Comparison of ENCODE assay signal across 14 cellular contexts in genomic region chr9:105681724-105682123, GRCh38. TPM values are rescaled to one million over a fixed set of nuclear protein-coding genes. Genes with fewer than 3 reads are reported as not detected.
DNase-seq lines count a peak whose midpoint lies in the region; ATAC-seq, FAIRE-seq and TF ChIP-seq lines count a peak whose summit lies in the region.
"Had no signal": no experiment of that assay in that cellular context is flagged by ENCODE, and none has a peak within 500 bp of the region (broad histone marks: within the 10 kb centered on the region; RNA-seq: fewer than 3 reads in every experiment).

No MANE protein-coding gene starts in this region.

- H3K27me3 ChIP-seq in GM23248 (replicated peaks; ENCODE audit: insufficient read depth) (no peaks in the 10 kb centered on the region), SK-N-SH (ENCODE audit: insufficient read depth) (no peaks in the 10 kb centered on the region), trophoblast cell (ENCODE audit: insufficient read depth, low read length) (no peaks in the 10 kb centered on the region)
- H3K27me3 ChIP-seq in naive thymus-derived CD4-positive, alpha-beta T cell (ENCODE audit: control insufficient read depth in 2 of 2, insufficient read depth in 2 of 2, low read length in 2 of 2), result no peaks in the 10 kb centered on the region
- H3K27me3 ChIP-seq: sigmoid colon had no signal

- no peak overlapping the region for H3K14ac ChIP-seq in trophoblast cell (ENCODE audit: low read length)

- no peak overlapping the region for H3K18ac ChIP-seq in trophoblast cell (ENCODE audit: low read length)

- no peaks in the 10 kb centered on the region for H4K20me1 ChIP-seq in GM23248 (ENCODE audit: insufficient read depth)
- H4K20me1 ChIP-seq in SK-N-SH (ENCODE audit: insufficient read depth), result no peaks in the 10 kb centered on the region

- H3K36me3 ChIP-seq in GM23248 (ENCODE audit: low read depth) (no peaks in the 10 kb centered on the region), SK-N-SH (replicated peaks in 1 of 2; ENCODE audit: control insufficient read depth in 1 of 2, insufficient read depth in 2 of 2, low read length in 1 of 2) (no peaks in the 10 kb centered on the region), trophoblast cell (ENCODE audit: control insufficient read depth in 1 of 2, insufficient read depth in 2 of 2, low read length in 2 of 2) (no peaks in the 10 kb centered on the region)
- H3K36me3 ChIP-seq in naive thymus-derived CD4-positive, alpha-beta T cell (ENCODE audit: control insufficient read depth in 2 of 3, insufficient read depth in 3 of 3, low read length in 3 of 3), result no peaks in the 10 kb centered on the region
- H3K36me3 ChIP-seq: sigmoid colon, WERI-Rb-1 had no signal

- no peak overlapping the region for H4K12ac ChIP-seq in trophoblast cell (ENCODE audit: low read depth, low read length)

- no peak overlapping the region for H3K27ac ChIP-seq in GM23248
- no peak overlapping the region for H3K27ac ChIP-seq in epithelial cell of prostate
- no peak overlapping the region for H3K27ac ChIP-seq in SK-N-SH (ENCODE audit: low read depth in 2 of 2, low read length in 1 of 2)
- H3K27ac ChIP-seq in naive thymus-derived CD4-positive, alpha-beta T cell (ENCODE audit: low read depth, low read length), result no peak overlapping the region
- no peak overlapping the region for H3K27ac ChIP-seq in trophoblast cell (ENCODE audit: low read depth, low read length)
- H3K27ac ChIP-seq: sigmoid colon, WERI-Rb-1 had no signal

- H2BK120ac ChIP-seq in trophoblast cell (ENCODE audit: insufficient read depth, low read length, poor library complexity), result no peak overlapping the region

- no peaks in the 10 kb centered on the region for H3K9me3 Mint-ChIP-seq in naive thymus-derived CD4-positive, alpha-beta T cell

- H3K4me1 ChIP-seq in GM23248 (ENCODE audit: insufficient read depth) (no peaks in the 10 kb centered on the region), SK-N-SH (ENCODE audit: control insufficient read depth in 1 of 2, insufficient read depth in 2 of 2, low read depth in 1 of 2, low read length in 1 of 2) (no peaks in the 10 kb centered on the region), trophoblast cell (ENCODE audit: control insufficient read depth in 1 of 2, insufficient read depth in 2 of 2, low read length in 2 of 2) (no peaks in the 10 kb centered on the region)
- no peaks in the 10 kb centered on the region for H3K4me1 ChIP-seq in naive thymus-derived CD4-positive, alpha-beta T cell (ENCODE audit: control insufficient read depth in 2 of 2, insufficient read depth in 2 of 2, low read length in 2 of 2)
- H3K4me1 ChIP-seq: sigmoid colon had no signal

- FAIRE-seq in RCC 7860 (lab: Jason Lieb, UNC), result no peak

- no peak overlapping the region for H3K4me3 Mint-ChIP-seq in naive thymus-derived CD4-positive, alpha-beta T cell

- no peaks in the 10 kb centered on the region for H3K36me3 Mint-ChIP-seq in naive thymus-derived CD4-positive, alpha-beta T cell

- H3K9me3 ChIP-seq in GM23248 (ENCODE audit: low read depth) (no peaks in the 10 kb centered on the region), SK-N-SH (no peaks in the 10 kb centered on the region), trophoblast cell (ENCODE audit: insufficient read depth, low read depth, low read length) (no peaks in the 10 kb centered on the region)
- no peaks in the 10 kb centered on the region for H3K9me3 ChIP-seq in naive thymus-derived CD4-positive, alpha-beta T cell (ENCODE audit: control insufficient read depth in 2 of 3, low read length in 3 of 3)
- H3K9me3 ChIP-seq: sigmoid colon had no signal

- WGBS in GM23248 (ENCODE audit: low coverage in 1 of 2, low lambda C conversion rate in 2 of 2, missing lambda C conversion rate in 2 of 2), 2 experiments, result 82 to 90% methylated on average over 1 of the region's 1 CpG
- 83% methylated on average over 1 of the region's 1 CpG for WGBS in SK-N-SH (ENCODE audit: low lambda C conversion rate)
- WGBS in trophoblast cell (ENCODE audit: extremely low coverage, insufficient coverage, insufficient read length), result no CpG with 5 or more reads among the region's 1 CpG

- no peaks in the 10 kb centered on the region for H3K79me1 ChIP-seq in trophoblast cell (ENCODE audit: low read length)

- DNase-seq in GM23248 (peak; percentile 86), RCC 7860 (ENCODE audit: low spot score) (peak; percentile 55), epithelial cell of prostate (ENCODE audit: low read depth, low spot score) (peak; percentile 33), renal cortical epithelial cell (ENCODE audit: low read depth) (peak; percentile 50), SK-N-SH (no peak), NCI-H2196 treated with DMSO at 0.1 percent for 48 hours (lab: John Stamatoyannopoulos, UW; ENCODE audit: unreplicated experiment) (no peak), trophoblast cell (no peak)
- DNase-seq in naive thymus-derived CD4-positive, alpha-beta T cell, result no peak
- DNase-seq: NCI-H2029 treated with DMSO at 0.1 percent for 48 hours; sigmoid colon; stimulated activated naive CD8-positive, alpha-beta T cell treated with anti-CD3 and anti-CD28 coated beads, Interleukin-15, Interleukin-2, amounts not matched to agents 100 U/mL and 50 U/mL, for 24 hours; WERI-Rb-1 had no signal

- no peaks in the 10 kb centered on the region for H3K4me1 Mint-ChIP-seq in naive thymus-derived CD4-positive, alpha-beta T cell

- H3K9ac ChIP-seq in GM23248 (no peak overlapping the region), SK-N-SH (no peak overlapping the region), trophoblast cell (ENCODE audit: low read length) (no peak overlapping the region)

- no peak overlapping the region for H3K4ac ChIP-seq in trophoblast cell (ENCODE audit: low read depth, low read length)

- H4K8ac ChIP-seq in trophoblast cell (ENCODE audit: low read depth, low read length), result no peak overlapping the region

- H3K27ac Mint-ChIP-seq in naive thymus-derived CD4-positive, alpha-beta T cell, result no peak overlapping the region

- intact Hi-C loops in naive thymus-derived CD4-positive, alpha-beta T cell (cut with micrococcal nuclease), result no loop called here

- no peak for TF ChIP-seq CTCF in SK-N-SH (IDR thresholded peaks at IDR 0.05)

- H3K23ac ChIP-seq in trophoblast cell (ENCODE audit: low read length), result no peak overlapping the region

- H3K9me2 ChIP-seq in GM23248 (ENCODE audit: insufficient read depth) (no peaks in the 10 kb centered on the region), SK-N-SH (no peaks in the 10 kb centered on the region)

- H2BK5ac ChIP-seq in trophoblast cell (ENCODE audit: low read depth, low read length, poor library complexity), result no peak overlapping the region

- no peak for TF ChIP-seq RAD21 in SK-N-SH (IDR thresholded peaks at IDR 0.05; ENCODE audit: low read length)

- H3K79me2 ChIP-seq in GM23248 (ENCODE audit: insufficient read depth) (no peaks in the 10 kb centered on the region), SK-N-SH (ENCODE audit: insufficient read depth) (no peaks in the 10 kb centered on the region), trophoblast cell (ENCODE audit: control insufficient read depth, insufficient read depth, low read length, poor library complexity) (no peaks in the 10 kb centered on the region)

- H3F3A ChIP-seq in GM23248 (ENCODE audit: insufficient read depth) (no peaks in the 10 kb centered on the region), SK-N-SH (replicated peaks; ENCODE audit: insufficient read depth) (no peaks in the 10 kb centered on the region)

- no peak for TF ChIP-seq EP300 in SK-N-SH (IDR thresholded peaks at IDR 0.05; ENCODE audit: borderline replicate concordance in 1 of 2, low read depth in 1 of 2, low read length in 1 of 2)

- in situ Hi-C loops in GM23248 (cut with MboI), result no loop called here

- H3K4me2 ChIP-seq in GM23248 (ENCODE audit: unreplicated experiment) (no peak overlapping the region), SK-N-SH (no peak overlapping the region), trophoblast cell (ENCODE audit: low read length) (no peak overlapping the region)

- CTCF ChIA-PET in SK-N-SH (lab: Yijun Ruan, JAX), result interaction anchor here (1.0 to 2.4 kb wide), 2 partner anchors 9 kb away, joined by 3 to 10 read pairs; no protein-coding TSS in a partner anchor
- CTCF ChIA-PET in naive thymus-derived CD4-positive, alpha-beta T cell (lab: Charles Lee), result no interaction called here

- POLR2A ChIA-PET in SK-N-SH (lab: Yijun Ruan, JAX), result no interaction called here
- POLR2A ChIA-PET in naive thymus-derived CD4-positive, alpha-beta T cell (lab: Charles Lee), result no interaction called here

- H3K27me3 Mint-ChIP-seq in naive thymus-derived CD4-positive, alpha-beta T cell, result peaks cover 0 to 3% (median 0%) of the 10 kb centered on the region in 5 donors

- H2AFZ ChIP-seq in GM23248, result no peak overlapping the region
- no peak overlapping the region for H2AFZ ChIP-seq in SK-N-SH (ENCODE audit: low read depth)
- no peak overlapping the region for H2AFZ ChIP-seq in trophoblast cell (ENCODE audit: insufficient read depth, low read length, poor library complexity)

- H2BK12ac ChIP-seq in trophoblast cell (ENCODE audit: low read length), result no peak overlapping the region

- H4K91ac ChIP-seq in trophoblast cell (ENCODE audit: low read depth, low read length), result no peak overlapping the region

- H3K4me3 ChIP-seq in GM23248 (no peak overlapping the region), SK-N-SH (ENCODE audit: low read depth in 2 of 2, low read length in 1 of 2) (no peak overlapping the region), trophoblast cell (ENCODE audit: low read depth, low read length) (no peak overlapping the region)
- no peak overlapping the region for H3K4me3 ChIP-seq in naive thymus-derived CD4-positive, alpha-beta T cell (ENCODE audit: low read length)
- H3K4me3 ChIP-seq: sigmoid colon had no signal

- H2AK5ac ChIP-seq in trophoblast cell (ENCODE audit: low read length), result no peak overlapping the region

- ATAC-seq in naive thymus-derived CD4-positive, alpha-beta T cell, result no peak
- ATAC-seq: stimulated activated naive CD8-positive, alpha-beta T cell treated with anti-CD3 and anti-CD28 coated beads, Interleukin-15, Interleukin-2, amounts not matched to agents 100 U/mL and 50 U/mL, for 24 hours had no signal

RNA-seq across cellular contexts. Expression of gene TMEM38B, which starts 12.6 kb away (rescaled TPM):
- 9.1 and 10.0 TPM in 2 replicates for total RNA-seq in GM23248 (2014; rRNA removed; shearing (Covaris generic))
- polyA plus RNA-seq in GM23248 (2016; fragmentation: Nextera tagmentation; extraction: Ambion mirVana) (6.2 and 7.3 TPM in 2 replicates), SK-N-SH (2012; rRNA removed) (6.8 and 10.5 TPM in 2 replicates)
- 12.6 and 18.2 TPM in 2 replicates for total RNA-seq in renal cortical epithelial cell
- 9.0 and 11.2 TPM in 2 replicates for polyA plus RNA-seq in SK-N-SH (2012; cell fraction: cytosol; rRNA removed)
- polyA plus RNA-seq in SK-N-SH (2012; cell fraction: nucleus; rRNA removed), result 1.2 and 3.0 TPM in 2 replicates
- total RNA-seq in naive thymus-derived CD4-positive, alpha-beta T cell, result 10 to 100 TPM in 4 of 5 experiments, 1 to 10 TPM in 1; 5.8 to 21.0 (median 15.2) TPM
- 10 to 100 TPM; 20.4 to 31.4 TPM for polyA plus RNA-seq in naive thymus-derived CD4-positive, alpha-beta T cell
- polyA plus RNA-seq in trophoblast cell (2013), result 7.3 TPM in 2 replicates

RNA-seq across cellular contexts. Expression of gene TAL2, which starts 19.5 kb away (rescaled TPM):
- not detected in 2 replicates for total RNA-seq in GM23248 (2014; rRNA removed; shearing (Covaris generic))
- polyA plus RNA-seq in GM23248 (2016; fragmentation: Nextera tagmentation; extraction: Ambion mirVana) (not detected in 2 replicates), SK-N-SH (2012; rRNA removed) (0.15 and 0.47 TPM in 2 replicates)
- total RNA-seq in renal cortical epithelial cell, result 0.30 TPM in 1 of 2 replicates, not detected in the other
- not detected in 2 replicates for polyA plus RNA-seq in SK-N-SH (2012; cell fraction: cytosol; rRNA removed)
- 0.27 and 0.71 TPM in 2 replicates for polyA plus RNA-seq in SK-N-SH (2012; cell fraction: nucleus; rRNA removed)
- under 1 TPM in 1 of 5 experiments, not detected in 4; 0.36 TPM for total RNA-seq in naive thymus-derived CD4-positive, alpha-beta T cell
- not detected for polyA plus RNA-seq in naive thymus-derived CD4-positive, alpha-beta T cell
- not detected in 2 replicates for polyA plus RNA-seq in trophoblast cell (2013)
- total RNA-seq: chondrocyte, mesenteric fat pad, sigmoid colon had no signal
- polyA plus RNA-seq: sigmoid colon had no signal

Comparison
In these comparisons a context has a peak if more than half of its experiments do, and no peak if none do; other contexts are left out.
1. DNase-seq: peak in GM23248 (single experiment), RCC 7860 (single experiment), epithelial cell of prostate (single experiment) and renal cortical epithelial cell (single experiment); none in SK-N-SH (single experiment), naive thymus-derived CD4-positive, alpha-beta T cell (0 of 9), NCI-H2196 treated with DMSO at 0.1 percent for 48 hours (single experiment) and trophoblast cell (0 of 2).